ENCODE assay signal across 8 cellular contexts in the genomic region with DNA sequence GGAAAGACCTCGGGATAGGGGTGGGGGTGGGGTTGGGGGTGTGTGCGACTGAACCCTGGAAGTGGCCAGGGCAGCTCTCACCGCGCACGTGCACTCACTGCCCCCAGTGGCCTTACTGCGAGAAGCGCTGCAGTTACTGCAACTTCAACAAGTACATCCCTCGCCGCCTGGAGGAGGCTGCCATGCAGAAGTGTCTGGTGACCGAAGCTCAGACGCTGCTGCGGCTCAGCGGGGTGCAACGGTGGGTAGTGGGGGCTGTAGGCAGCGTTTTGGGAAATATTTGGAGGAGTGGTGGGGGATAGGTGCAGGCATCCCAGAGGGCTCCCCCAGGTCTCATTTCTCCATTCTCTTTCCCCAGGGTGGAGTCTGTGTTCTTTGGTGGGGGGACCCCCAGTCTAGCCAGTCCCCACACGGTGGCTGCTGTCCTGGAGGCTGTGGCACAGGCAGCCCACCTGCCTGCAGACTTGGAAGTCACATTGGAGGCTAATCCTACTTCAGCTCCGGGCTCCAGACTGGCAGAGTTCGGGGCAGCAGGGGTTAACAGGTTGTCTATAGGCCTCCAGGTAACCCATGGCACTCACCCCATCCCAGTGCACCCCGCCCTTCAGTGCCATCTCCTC. TPM values are rescaled to one million over a fixed set of nuclear protein-coding genes. Genes with fewer than 3 reads are reported as not detected.
A peak's percentile ranks its signal among the peaks of the same experiment; 100 is the strongest.
DNase-seq lines count a peak whose midpoint lies in the region; ATAC-seq and TF ChIP-seq lines count a peak whose summit lies in the region.

No MANE protein-coding gene starts in this region.

- no peak overlapping the region for H2BK5ac ChIP-seq in neuronal stem cell (ENCODE audit: low read length)

- peak overlapping the region; percentile 99 for H3K4me2 ChIP-seq in neuronal stem cell (ENCODE audit: insufficient read depth, low read length, poor library complexity, severe bottlenecking)

- H2BK12ac ChIP-seq in neuronal stem cell (ENCODE audit: low read length) = no peak overlapping the region

- no peak overlapping the region for H3K9ac ChIP-seq in neuronal stem cell (ENCODE audit: low read depth, low read length, poor library complexity)

- H3K14ac ChIP-seq in neuronal stem cell (ENCODE audit: low read length) = peak overlapping the region; percentile 86

- DNase-seq in LoVo (ENCODE audit: low spot score) (peak; percentile 81), SHP77 (lab: John Stamatoyannopoulos, UW) (peak; percentile 71 to 87), activated gamma-delta T cell (lab: John Stamatoyannopoulos, UW) (peak; percentile 21), foreskin keratinocyte (no peak), neuronal stem cell (ENCODE audit: low spot score) (peak; percentile 46), substantia nigra (lab: John Stamatoyannopoulos, UW) (peak in 30 of 49 donors; percentile 10 to 69 (median 32))

- no peak overlapping the region for H4K91ac ChIP-seq in neuronal stem cell (ENCODE audit: low read depth, low read length, poor library complexity)

- H2AK5ac ChIP-seq in neuronal stem cell (ENCODE audit: low read depth, low read length) = peak overlapping the region; percentile 60

- H3K4ac ChIP-seq in neuronal stem cell (ENCODE audit: low read length) = no peak overlapping the region

- no peak overlapping the region for H2BK15ac ChIP-seq in neuronal stem cell (ENCODE audit: low read length)

- H3K9me3 ChIP-seq in neuronal stem cell (replicated peaks in 1 of 2; ENCODE audit: control insufficient read depth in 2 of 2, insufficient read depth in 1 of 2, low read depth in 1 of 2, low read length in 2 of 2) = no peaks in the 10 kb centered on the region

- H3K23ac ChIP-seq in neuronal stem cell (ENCODE audit: low read depth, low read length, poor library complexity) = no peak overlapping the region

- peak; percentile 63 for ATAC-seq in foreskin keratinocyte
- ATAC-seq in HG02759 (IDR thresholded peaks at IDR 0.05; ENCODE audit: unreplicated experiment) = no peak

- H3K18ac ChIP-seq in neuronal stem cell (ENCODE audit: low read length) = peak overlapping the region; percentile 35

- H4K8ac ChIP-seq in neuronal stem cell (ENCODE audit: low read depth, low read length) = no peak overlapping the region

- TF ChIP-seq CTCF in foreskin keratinocyte (conservative IDR thresholded peaks at IDR 0.05) = peak; percentile 59

- no CpG with 5 or more reads among the region's 19 CpGs for WGBS in neuronal stem cell (ENCODE audit: extremely low coverage in 2 of 2, insufficient read length in 2 of 2, insufficient replicate concordance in 1 of 2), 2 donors

- no peaks in the 10 kb centered on the region for H3K79me1 ChIP-seq in neuronal stem cell (ENCODE audit: low read depth, low read length)

- peak overlapping the region; percentile 75 for H3K4me3 ChIP-seq in GM08714 (ENCODE audit: low read length)
- peak overlapping the region; percentile 62 to 85 for H3K4me3 ChIP-seq in neuronal stem cell (ENCODE audit: low read length in 2 of 2)

- H3K27ac ChIP-seq in foreskin keratinocyte = no peak overlapping the region
- H3K27ac ChIP-seq in neuronal stem cell (replicated peaks; ENCODE audit: low read length) = no peak overlapping the region
- peak overlapping the region; percentile 79 for H3K27ac ChIP-seq in substantia nigra (ENCODE audit: low read depth, low read length, poor library complexity, severe bottlenecking)

- peaks cover 0 to 14% of the 10 kb centered on the region in 2 donors for H3K36me3 ChIP-seq in neuronal stem cell (replicated peaks in 1 of 2; ENCODE audit: control insufficient read depth in 2 of 2, insufficient read depth in 2 of 2, low read length in 2 of 2)

- peak overlapping the region; percentile 98 for H2AFZ ChIP-seq in neuronal stem cell (ENCODE audit: low read length)

- H3K4me1 ChIP-seq in foreskin keratinocyte (peaks cover 14% of the 10 kb centered on the region), neuronal stem cell (ENCODE audit: control insufficient read depth in 2 of 2, insufficient read depth in 1 of 2, low read depth in 1 of 2, low read length in 2 of 2) (peaks cover 5 to 7% of the 10 kb centered on the region in 2 donors)

- H3K27me3 ChIP-seq in foreskin keratinocyte (no peaks in the 10 kb centered on the region), neuronal stem cell (ENCODE audit: control insufficient read depth in 3 of 3, insufficient read depth in 3 of 3, low read depth in 1 of 3, low read length in 3 of 3) (peaks cover 0 to 21% (median 6%) of the 10 kb centered on the region in 3 experiments)

- H2BK120ac ChIP-seq in neuronal stem cell (ENCODE audit: low read depth, low read length) = no peak overlapping the region

RNA-seq across cellular contexts. Expression of a gene that starts 1.0 kb away (rescaled TPM):
- 37.3 and 41.0 TPM in 2 replicates for total RNA-seq in foreskin keratinocyte
- polyA plus RNA-seq in foreskin keratinocyte = 31.2 and 33.2 TPM in 2 replicates
- 8.9 TPM for polyA plus RNA-seq in neuronal stem cell (2013, experiment 1 of 2)
- 8.5 TPM for polyA plus RNA-seq in neuronal stem cell (2013, experiment 2 of 2)

RNA-seq across cellular contexts. Expression of a gene that starts 11.0 kb away (rescaled TPM):
- not detected in 2 replicates for total RNA-seq in foreskin keratinocyte
- not detected in 2 replicates for polyA plus RNA-seq in foreskin keratinocyte
- not detected for polyA plus RNA-seq in neuronal stem cell (2013, experiment 1 of 2)
- 0.04 TPM for polyA plus RNA-seq in neuronal stem cell (2013, experiment 2 of 2)

RNA-seq across cellular contexts. Expression of a gene that starts 28.6 kb away (rescaled TPM):
- total RNA-seq in foreskin keratinocyte = 7.8 and 13.7 TPM in 2 replicates
- polyA plus RNA-seq in foreskin keratinocyte = 5.3 and 10.1 TPM in 2 replicates
- 1.8 TPM for polyA plus RNA-seq in neuronal stem cell (2013, experiment 1 of 2)
- 2.2 TPM for polyA plus RNA-seq in neuronal stem cell (2013, experiment 2 of 2)

RNA-seq across cellular contexts. Expression of a gene that starts 52.9 kb away (rescaled TPM):
- total RNA-seq in foreskin keratinocyte = 124 and 225 TPM in 2 replicates
- polyA plus RNA-seq in foreskin keratinocyte = 127 and 203 TPM in 2 replicates
- polyA plus RNA-seq in neuronal stem cell (2013, experiment 1 of 2) = 0.04 TPM
- 0.07 TPM for polyA plus RNA-seq in neuronal stem cell (2013, experiment 2 of 2)

RNA-seq across cellular contexts. Expression of a gene that starts 53.6 kb away (rescaled TPM):
- 37.9 and 40.6 TPM in 2 replicates for total RNA-seq in foreskin keratinocyte
- polyA plus RNA-seq in foreskin keratinocyte = 34.6 and 35.2 TPM in 2 replicates
- polyA plus RNA-seq in neuronal stem cell (2013, experiment 1 of 2) = 12.5 TPM
- polyA plus RNA-seq in neuronal stem cell (2013, experiment 2 of 2) = 13.0 TPM

Comparison
In these comparisons a context has a peak if more than half of its experiments do, and no peak if none do; other contexts are left out.
1. DNase-seq: peak in LoVo (single experiment), SHP77 (2 of 2), activated gamma-delta T cell (single experiment), neuronal stem cell (single experiment) and substantia nigra (30 of 49); none in foreskin keratinocyte (0 of 2).